Comparison of ENCODE assay signal across 13 cellular contexts in genomic region chr3:21645121-21645897, GRCh38.
DNase-seq lines count a peak whose midpoint lies in the region; ATAC-seq and TF ChIP-seq lines count a peak whose summit lies in the region.
"Had no signal": no experiment of that assay in that cellular context is flagged by ENCODE, and none has a peak within 500 bp of the region (broad histone marks: within the 10 kb centered on the region; RNA-seq: fewer than 3 reads in every experiment).

No MANE protein-coding gene starts in this region.

- H3K9me3 ChIP-seq in heart left ventricle = peaks cover 0 to 3% (median 0%) of the 10 kb centered on the region in 12 donors
- H3K9me3 ChIP-seq in psoas muscle = no peaks in the 10 kb centered on the region
- H3K9me3 ChIP-seq: breast epithelium had no signal

- DNase-seq in EH (ENCODE audit: low read depth) (peak; percentile 36), astrocyte of the hippocampus (ENCODE audit: low read depth, low spot score) (peak; percentile 74), heart left ventricle (peak; percentile 72 to 79 (median 74)), psoas muscle (peak; percentile 49 to 79), ACHN (no peak), retina (no peak), HT-29 (ENCODE audit: low spot score) (no peak)
- DNase-seq: activated B cell treated with CpG ODN at 0.5 μM for 24 hours, activated T-cell treated with anti-CD3 and anti-CD28 coated beads for 4 hours, NCI-H526 had no signal

- no peaks in the 10 kb centered on the region for H3K27me3 ChIP-seq in heart left ventricle
- no peaks in the 10 kb centered on the region for H3K27me3 ChIP-seq in psoas muscle (ENCODE audit: insufficient read depth in 3 of 3, low read length in 2 of 3)
- H3K27me3 ChIP-seq: BLaER1, breast epithelium had no signal

- in situ Hi-C loops in ACHN (cut with HindIII; ENCODE audit: low pct_ligation_motif_present, low pct_unique_long_range_greater_than_20kb, low sequenced_read_pairs) = no loop called here

- H3K4me1 ChIP-seq in heart left ventricle = peaks cover 3 to 33% (median 25%) of the 10 kb centered on the region in 12 donors
- H3K4me1 ChIP-seq in psoas muscle = peaks cover 3% of the 10 kb centered on the region
- H3K4me1 ChIP-seq: BLaER1, breast epithelium had no signal

- 33 to 37% (median 36%) methylated on average over 4 of the region's 4 CpGs for WGBS in heart left ventricle, 4 donors
- WGBS in psoas muscle, 3 donors = 9 to 16% (median 10%) methylated on average over 4 of the region's 4 CpGs

- no peak for TF ChIP-seq POLR2A in heart left ventricle (IDR thresholded peaks at IDR 0.05)

- no peaks in the 10 kb centered on the region for H3K36me3 ChIP-seq in heart left ventricle
- H3K36me3 ChIP-seq in psoas muscle (ENCODE audit: insufficient read depth in 1 of 2, low read depth in 1 of 2) = no peaks in the 10 kb centered on the region
- H3K36me3 ChIP-seq: breast epithelium had no signal

- ATAC-seq in heart left ventricle (peak; percentile 78 to 97 (median 93)), psoas muscle (peak; percentile 60 to 87 (median 70)), GM21390 (IDR thresholded peaks at IDR 0.05; ENCODE audit: unreplicated experiment) (no peak)

- TF ChIP-seq CTCF in heart left ventricle (IDR thresholded peaks at IDR 0.05) = no peak
- no peak for TF ChIP-seq CTCF in psoas muscle (IDR thresholded peaks at IDR 0.05)

- intact Hi-C loops in heart left ventricle (cut with DNase I) (loop anchor here in 1 of 10 donors (5.0 kb wide), 1 partner anchor 107 kb away; the partner anchor contains the start of gene ZNF385D), psoas muscle (cut with DNase I) (no loop called here)

- H3K27ac ChIP-seq in heart left ventricle = peak overlapping the region in 11 of 12 donors; percentile 41 to 78 (median 65)
- peak overlapping the region; percentile 32 for H3K27ac ChIP-seq in psoas muscle
- H3K27ac ChIP-seq: BLaER1 had no signal

- H3K4me3 ChIP-seq in heart left ventricle (no peak overlapping the region), psoas muscle (no peak overlapping the region)
- H3K4me3 ChIP-seq: BLaER1 had no signal

Comparison
In these comparisons a context has a peak if more than half of its experiments do, and no peak if none do; other contexts are left out.
1. DNase-seq: peak in EH (single experiment), astrocyte of the hippocampus (single experiment), heart left ventricle (5 of 5) and psoas muscle (2 of 2); none in ACHN (single experiment), retina (single experiment) and HT-29 (single experiment).